Comparison of ENCODE assay signal across 8 cellular contexts in the genomic region with DNA sequence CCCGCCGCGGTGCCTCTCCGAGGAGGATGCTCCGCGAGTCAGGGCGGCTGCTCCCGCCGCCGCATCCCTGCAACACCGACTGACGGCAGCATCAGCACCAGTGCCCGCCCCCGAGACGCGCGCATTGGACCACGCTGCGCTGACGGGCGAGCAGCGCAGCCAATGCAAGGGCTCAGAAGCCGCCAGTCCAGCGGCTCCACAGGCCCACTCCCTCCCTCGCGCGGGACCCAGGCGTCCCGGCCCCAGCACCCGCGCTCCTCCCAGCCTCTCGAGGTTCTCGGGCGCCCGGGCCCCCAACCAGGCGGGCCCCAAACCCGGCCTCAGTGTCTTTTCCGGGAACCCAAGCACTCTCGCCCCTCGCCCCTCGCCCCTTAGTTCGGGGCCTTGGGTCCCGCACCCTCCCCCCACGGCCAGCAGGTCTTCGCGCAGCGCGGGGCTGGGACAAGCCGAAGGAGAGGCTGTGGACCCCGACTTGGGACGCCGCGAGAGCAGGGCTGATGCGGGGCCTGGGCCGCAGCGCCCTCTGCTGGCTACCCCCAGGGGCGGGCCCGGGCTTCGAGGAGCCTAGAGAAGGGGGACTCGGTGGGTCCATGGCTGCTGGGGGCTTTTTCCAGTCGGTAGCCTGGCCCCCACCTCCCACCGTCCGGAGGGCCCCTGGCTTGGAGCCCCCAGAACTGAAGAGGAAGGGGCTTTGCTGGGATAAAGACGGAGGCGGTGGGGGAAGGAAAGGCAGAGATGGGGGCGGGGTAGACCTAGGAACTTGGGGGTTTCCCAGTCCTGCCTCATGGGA. TPM values are rescaled to one million over a fixed set of nuclear protein-coding genes. Genes with fewer than 3 reads are reported as not detected.
DNase-seq lines count a peak whose midpoint lies in the region; ATAC-seq and TF ChIP-seq lines count a peak whose summit lies in the region.

A gene (minus strand): TSS at position 81 of the 790 bp plus-strand sequence. CDS start 9,498 bp downstream, outside the sequence.

- no peaks in the 10 kb centered on the region for H3K36me3 Mint-ChIP-seq in endodermal cell (ENCODE audit: low read depth)

- ATAC-seq in GM19324 (IDR thresholded peaks at IDR 0.05; ENCODE audit: low FRiP score, unreplicated experiment) (peak; percentile 66), HG03571 (IDR thresholded peaks at IDR 0.05; ENCODE audit: unreplicated experiment) (peak; percentile 58)

- peak within 1 kb of the TSS; percentile 79 for H3K27ac ChIP-seq in endodermal cell (ENCODE audit: low read depth, low read length)

- H3K27me3 Mint-ChIP-seq in endodermal cell (ENCODE audit: insufficient read depth), result peaks cover 54% of the 10 kb centered on the region

- H3K36me3 ChIP-seq in endodermal cell (ENCODE audit: control insufficient read depth, insufficient read depth, low read length), result no peaks in the 10 kb centered on the region

- H3K4me3 Mint-ChIP-seq in endodermal cell, result peak within 1 kb of the TSS; percentile 51

- 3 to 12% methylated on average over 19 to 66 of the region's 66 CpGs for WGBS in endodermal cell (ENCODE audit: insufficient coverage in 1 of 2, insufficient read length in 1 of 2), 2 experiments

- peak within 1 kb of the TSS; percentile 76 for H3K4me3 ChIP-seq in endodermal cell (ENCODE audit: low read length)

- peak; percentile 99 for DNase-seq in Ammon's horn (ENCODE audit: low spot score)
- DNase-seq in NCI-H82 treated with DMSO at 0.1 percent for 48 hours (lab: John Stamatoyannopoulos, UW; ENCODE audit: unreplicated experiment), result peak; percentile 30
- DNase-seq in activated CD8-positive, alpha-beta memory T cell treated with anti-CD3 and anti-CD28 coated beads, Interleukin-2, amount 50 U/mL, for 1 hour (ENCODE audit: extremely low read depth), result peak; percentile 51
- DNase-seq in endodermal cell, result peak; percentile 95
- DNase-seq in midbrain (lab: John Stamatoyannopoulos, UW), result peak; percentile 94
- DNase-seq in stimulated activated CD8-positive, alpha-beta memory T cell treated with anti-CD3 and anti-CD28 coated beads, Interleukin-15, amount 100 ng/mL, for 48 hours (ENCODE audit: low read depth in 2 of 2), result peak; percentile 82 to 85

- peak; percentile 100 for TF ChIP-seq CTCF in endodermal cell (conservative IDR thresholded peaks at IDR 0.05)

- H3K9me3 ChIP-seq in endodermal cell (ENCODE audit: control insufficient read depth, low read length), result no peaks in the 10 kb centered on the region

- no peak within 1 kb of the TSS for H3K27ac Mint-ChIP-seq in endodermal cell

- no peaks in the 10 kb centered on the region for H3K4me1 ChIP-seq in endodermal cell (ENCODE audit: control insufficient read depth, insufficient read depth, low read length)

- no peaks in the 10 kb centered on the region for H3K9me3 Mint-ChIP-seq in endodermal cell

- H3K27me3 ChIP-seq in endodermal cell (ENCODE audit: control insufficient read depth, insufficient read depth, low read length, poor library complexity, severe bottlenecking), result peaks cover 49% of the 10 kb centered on the region

- H3K9ac ChIP-seq in endodermal cell (ENCODE audit: extremely low read depth, low read length, poor library complexity, severe bottlenecking), result peak within 1 kb of the TSS; percentile 25

- peaks cover 7% of the 10 kb centered on the region for H3K4me1 Mint-ChIP-seq in endodermal cell

RNA-seq across cellular contexts. Expression of the gene that starts here (rescaled TPM):
- 1 to 10 TPM in 1 of 2 donors, under 1 TPM in 1; 1.00 to 1.5 TPM for total RNA-seq in endodermal cell
- 26.7 TPM for polyA plus RNA-seq in endodermal cell (2013, experiment 1 of 2)
- 29.3 TPM for polyA plus RNA-seq in endodermal cell (2013, experiment 2 of 2)

Comparison
In these comparisons a context has a peak if more than half of its experiments do, and no peak if none do; other contexts are left out.
1. Peak in every context shown above with its lines: DNase-seq, ATAC-seq, H3K4me3 ChIP-seq and H3K27ac ChIP-seq.
2. DNase-seq: peak in every context shown above with its lines; median percentile 99 in Ammon's horn; 95 in endodermal cell; 94 in midbrain; 84 in stimulated activated CD8-positive, alpha-beta memory T cell treated with anti-CD3 and anti-CD28 coated beads, Interleukin-15, amount 100 ng/mL, for 48 hours; 51 in activated CD8-positive, alpha-beta memory T cell treated with anti-CD3 and anti-CD28 coated beads, Interleukin-2, amount 50 U/mL, for 1 hour; 30 in NCI-H82 treated with DMSO at 0.1 percent for 48 hours.